8 cellular contexts compared by ENCODE assay signal in genomic region chr18:22378672-22379282, GRCh38. TPM values are rescaled to one million over a fixed set of nuclear protein-coding genes. Genes with fewer than 3 reads are reported as not detected.
DNase-seq lines count a peak whose midpoint lies in the region; ATAC-seq and TF ChIP-seq lines count a peak whose summit lies in the region.

No MANE protein-coding gene starts in this region.

- no peaks in the 10 kb centered on the region for H3K9me3 ChIP-seq in T-helper 17 cell (ENCODE audit: control insufficient read depth, low read length, poor library complexity, severe bottlenecking)
- H3K9me3 ChIP-seq in upper lobe of left lung: no peaks in the 10 kb centered on the region

- DNase-seq in CD14-positive monocyte (ENCODE audit: low spot score) (no peak), HEK293T (ENCODE audit: extremely low spot score) (peak; percentile 75), T-helper 17 cell (no peak), left ventricle myocardium superior (peak; percentile 38), upper lobe of left lung (peak in 1 of 2 donors; percentile 46), coronary artery (ENCODE audit: low spot score) (no peak), DMS114 treated with DMSO at 0.1 percent for 48 hours (lab: John Stamatoyannopoulos, UW; ENCODE audit: unreplicated experiment) (no peak), activated T-cell treated with anti-CD3 and anti-CD28 coated beads for 4 hours (no peak)

- no peaks in the 10 kb centered on the region for H3K4me1 ChIP-seq in upper lobe of left lung

- no peak for TF ChIP-seq EP300 in upper lobe of left lung (IDR thresholded peaks at IDR 0.05)

- H3K27ac Mint-ChIP-seq in CD14-positive monocyte (no peak overlapping the region), T-helper 17 cell (no peak overlapping the region)

- TF ChIP-seq POLR2A in upper lobe of left lung (IDR thresholded peaks at IDR 0.05): no peak

- H3K27me3 ChIP-seq in upper lobe of left lung: no peaks in the 10 kb centered on the region

- H3K4me1 Mint-ChIP-seq in CD14-positive monocyte: no peaks in the 10 kb centered on the region
- no peaks in the 10 kb centered on the region for H3K4me1 Mint-ChIP-seq in T-helper 17 cell

- no peaks in the 10 kb centered on the region for H3K36me3 Mint-ChIP-seq in CD14-positive monocyte
- H3K36me3 Mint-ChIP-seq in T-helper 17 cell (ENCODE audit: low read depth): no peaks in the 10 kb centered on the region

- peaks cover 2 to 4% (median 3%) of the 10 kb centered on the region in 3 donors for H3K27me3 Mint-ChIP-seq in CD14-positive monocyte (ENCODE audit: low read depth in 3 of 3)
- no peaks in the 10 kb centered on the region for H3K27me3 Mint-ChIP-seq in T-helper 17 cell

- H3K9me3 Mint-ChIP-seq in CD14-positive monocyte: peaks cover 0 to 6% (median 0%) of the 10 kb centered on the region in 7 donors

- H3K36me3 ChIP-seq in upper lobe of left lung: no peaks in the 10 kb centered on the region

- TF ChIP-seq CTCF in CD14-positive monocyte (IDR thresholded peaks at IDR 0.05): peak; percentile 32
- TF ChIP-seq CTCF in upper lobe of left lung (IDR thresholded peaks at IDR 0.05): peak in 5 of 6 experiments; percentile 44 to 64 (median 50)
- TF ChIP-seq CTCF in coronary artery (IDR thresholded peaks at IDR 0.05): no peak

- ATAC-seq in T-helper 17 cell (peak; percentile 39), left ventricle myocardium superior (peak; percentile 89), upper lobe of left lung (ENCODE audit: low FRiP score in 2 of 2) (peak; percentile 63 to 66)

- 60% methylated on average over 2 of the region's 2 CpGs for WGBS in upper lobe of left lung, 2 donors

- POLR2A ChIA-PET in HEK293T (lab: Yijun Ruan, JAX): no interaction called here

- no peak overlapping the region for H3K27ac ChIP-seq in upper lobe of left lung
- no peak overlapping the region for H3K27ac ChIP-seq in coronary artery

- H3K4me3 Mint-ChIP-seq in CD14-positive monocyte (no peak overlapping the region), T-helper 17 cell (no peak overlapping the region)

- CTCF ChIA-PET in HEK293T (lab: Yijun Ruan, JAX): interaction anchor here (0.5 to 1.3 kb wide), 16 partner anchors 10 to 465 kb away, joined by 3 to 8 read pairs (median 4); no protein-coding TSS in a partner anchor

- no peak overlapping the region for H3K4me3 ChIP-seq in upper lobe of left lung
- no peak overlapping the region for H3K4me3 ChIP-seq in coronary artery

- intact Hi-C loops in CD14-positive monocyte (cut with micrococcal nuclease): loop anchor here in 1 of 2 donors (10.0 kb wide), 1 partner anchor 454 kb away; no protein-coding TSS in a partner anchor
- intact Hi-C loops in left ventricle myocardium superior (cut with micrococcal nuclease): no loop called here

TF ChIP-seq in HEK293T, 16 proteins besides CTCF, POLR2A, EP300 and RAD21:
- TF ChIP-seq ELF4 (IDR thresholded peaks at IDR 0.05): no peak
- TF ChIP-seq FOXM1 (IDR thresholded peaks at IDR 0.05; ENCODE audit: borderline replicate concordance): no peak
- TF ChIP-seq NFRKB (IDR thresholded peaks at IDR 0.05): no peak
- no peak for TF ChIP-seq FOXA1 (IDR thresholded peaks at IDR 0.05)
- no peak for TF ChIP-seq SP1 (IDR thresholded peaks at IDR 0.05)
- TF ChIP-seq L3MBTL2 (conservative IDR thresholded peaks at IDR 0.05): no peak

RNA-seq across cellular contexts. Expression of gene CTAGE1, which starts 38.9 kb away (rescaled TPM):
- not detected for polyA plus RNA-seq in CD14-positive monocyte
- total RNA-seq in T-helper 17 cell (not detected), left ventricle myocardium superior (not detected), upper lobe of left lung (not detected)

Comparison
In these comparisons a context has a peak if more than half of its experiments do, and no peak if none do; other contexts are left out.
1. DNase-seq: peak in HEK293T (single experiment) and left ventricle myocardium superior (single experiment); none in CD14-positive monocyte (single experiment), T-helper 17 cell (0 of 3), coronary artery (single experiment), DMS114 treated with DMSO at 0.1 percent for 48 hours (single experiment) and activated T-cell treated with anti-CD3 and anti-CD28 coated beads for 4 hours (single experiment).
2. ATAC-seq: peak in every context shown above with its lines; median percentile 89 in left ventricle myocardium superior; 64 in upper lobe of left lung; 39 in T-helper 17 cell.